ENCODE assay signal across 28 cellular contexts in genomic region chr12:19515179-19515578, GRCh38.
DNase-seq lines count a peak whose midpoint lies in the region; ATAC-seq, FAIRE-seq and TF ChIP-seq lines count a peak whose summit lies in the region.
"Had no signal": no experiment of that assay in that cellular context is flagged by ENCODE, and none has a peak within 500 bp of the region (broad histone marks: within the 10 kb centered on the region; RNA-seq: fewer than 3 reads in every experiment).

No MANE protein-coding gene starts in this region.

- BruUV-seq in IMR-90 (replicated peaks; lab: Mats Ljungman, UMichigan), result no TSS peak
- BruUV-seq in OCI-LY7 (replicated peaks; lab: Mats Ljungman, UMichigan), result no TSS peak

- no peaks in the 10 kb centered on the region for H3K9me3 ChIP-seq in IMR-90 (ENCODE audit: control insufficient read depth, insufficient read depth, low read length)
- no peaks in the 10 kb centered on the region for H3K9me3 ChIP-seq in OCI-LY7 (ENCODE audit: low read length)
- H3K9me3 ChIP-seq: Peyer's patch, SJCRH30, thoracic aorta had no signal

- WGBS in IMR-90 (ENCODE audit: extremely low coverage in 2 of 2, insufficient read length in 1 of 2), 2 experiments, result no CpG with 5 or more reads among the region's 5 CpGs

- dilution Hi-C loops in IMR-90 (cut with HindIII; ENCODE audit: low sequenced_read_pairs, unreplicated experiment), result no loop called here

- no peak overlapping the region for H2BK20ac ChIP-seq in IMR-90 (ENCODE audit: low read depth, low read length)

- ATAC-seq in GM23338 (peak; percentile 64), IMR-90 (ENCODE audit: low read depth) (no peak), HG02884 (IDR thresholded peaks at IDR 0.05; ENCODE audit: unreplicated experiment) (no peak), Right ventricle myocardium inferior (no peak)
- ATAC-seq: esophagus mucosa had no signal

- H3K9me2 ChIP-seq in GM23338 (ENCODE audit: insufficient read depth) (no peaks in the 10 kb centered on the region), OCI-LY7 (ENCODE audit: insufficient read depth, low read length) (no peaks in the 10 kb centered on the region)

- no peak overlapping the region for H2BK15ac ChIP-seq in IMR-90 (ENCODE audit: low read depth, low read length)

- H3K27me3 Mint-ChIP-seq in GM23338 (ENCODE audit: insufficient read depth, low read depth, poor library complexity), result peaks cover 5% of the 10 kb centered on the region
- no peaks in the 10 kb centered on the region for H3K27me3 Mint-ChIP-seq in mesothelial cell of epicardium (ENCODE audit: low read depth)
- H3K27me3 Mint-ChIP-seq: CD4-positive, alpha-beta T cell; central memory CD8-positive, alpha-beta T cell had no signal

- H3K4me2 ChIP-seq in GM23338 (peak overlapping the region; percentile 3), IMR-90 (ENCODE audit: low read depth, low read length) (no peak overlapping the region), OCI-LY7 (ENCODE audit: low read length) (no peak overlapping the region)

- H3K79me2 ChIP-seq in GM23338 (replicated peaks; ENCODE audit: insufficient read depth), result peaks cover 29% of the 10 kb centered on the region
- H3K79me2 ChIP-seq in OCI-LY7 (ENCODE audit: insufficient read depth, low read depth, low read length), result peaks cover 7% of the 10 kb centered on the region

- in situ Hi-C loops in IMR-90 (cut with MboI; ENCODE audit: low sequenced_read_pairs), result no loop called here

- H3K4me1 Mint-ChIP-seq in GM23338, result peaks cover 32% of the 10 kb centered on the region
- H3K4me1 Mint-ChIP-seq in mesothelial cell of epicardium, result peaks cover 15% of the 10 kb centered on the region

- no peak for TF ChIP-seq POLR2A in IMR-90 (IDR thresholded peaks at IDR 0.05; ENCODE audit: low read depth, low read length)

- H3K4me3 Mint-ChIP-seq in GM23338 (no peak overlapping the region), mesothelial cell of epicardium (no peak overlapping the region)
- H3K4me3 Mint-ChIP-seq: CD4-positive, alpha-beta T cell; central memory CD8-positive, alpha-beta T cell had no signal

- H3K27ac Mint-ChIP-seq in GM23338 (peak overlapping the region; percentile 93), mesothelial cell of epicardium (peak overlapping the region; percentile 67)
- H3K27ac Mint-ChIP-seq: CD4-positive, alpha-beta T cell had no signal

- no peak overlapping the region for H3K18ac ChIP-seq in IMR-90 (ENCODE audit: low read depth, low read length)

- H2AFZ ChIP-seq in GM23338, result no peak overlapping the region
- H2AFZ ChIP-seq in IMR-90 (replicated peaks; ENCODE audit: low read length, poor library complexity), result no peak overlapping the region
- H2AFZ ChIP-seq in OCI-LY7 (ENCODE audit: low read length), result no peak overlapping the region

- no peak overlapping the region for H2BK120ac ChIP-seq in IMR-90 (ENCODE audit: low read depth, low read length)

- no peak overlapping the region for H4K91ac ChIP-seq in IMR-90 (ENCODE audit: insufficient read depth, low read depth, low read length)

- no peak overlapping the region for H2BK5ac ChIP-seq in IMR-90 (ENCODE audit: low read depth, low read length, poor library complexity, severe bottlenecking)

- H3K4ac ChIP-seq in IMR-90 (ENCODE audit: low read depth, low read length), result no peak overlapping the region

- TF ChIP-seq RAD21 in IMR-90 (IDR thresholded peaks at IDR 0.05; ENCODE audit: low read length), result no peak

- H3K36me3 Mint-ChIP-seq in GM23338 (ENCODE audit: low read depth) (peaks cover 52% of the 10 kb centered on the region), mesothelial cell of epicardium (peaks cover 12% of the 10 kb centered on the region)

- H3K9ac ChIP-seq in IMR-90 (ENCODE audit: low read depth, low read length), result no peak overlapping the region

- POLR2A ChIA-PET in IMR-90 (lab: Charles Lee; ENCODE audit: unreplicated experiment), result no interaction called here
- POLR2A ChIA-PET in OCI-LY7 (lab: Charles Lee), result interaction anchor here (0.6 kb wide), 1 partner anchor 636 kb away, joined by 3 read pairs; no protein-coding TSS in a partner anchor

- no peak overlapping the region for H3K23ac ChIP-seq in IMR-90 (ENCODE audit: low read depth, low read length)

- DNase-seq in GM23338 (ENCODE audit: low spot score) (peak; percentile 39), IMR-90 (no peak), mesothelial cell of epicardium (ENCODE audit: low spot score in 2 of 2, unreplicated experiment in 2 of 2) (no peak), OCI-LY7 (ENCODE audit: low spot score) (no peak), Right ventricle myocardium inferior (ENCODE audit: missing footprints) (no peak)
- DNase-seq: activated CD8-positive, alpha-beta memory T cell treated with anti-CD3 and anti-CD28 coated beads, Interleukin-2, amount 50 U/mL, for 48 hours; anterior cingulate cortex; CD4-positive, alpha-beta T cell; GDM1; HCEC 1CT; hippocampal formation; Kasumi-1; mammary epithelial cell; NCI-H1092; NCI-H2081; NCI-H510A; occipital lobe; Peyer's patch; SJCRH30; stimulated activated CD4-positive, alpha-beta T cell treated with anti-CD3 and anti-CD28 coated beads, Interleukin-2, amount 100 ng/mL, for 48 hours; stimulated activated naive CD4-positive, alpha-beta T cell had no signal

- no peak overlapping the region for H2AK9ac ChIP-seq in IMR-90 (replicated peaks; ENCODE audit: low read depth, low read length, poor library complexity)

- H3K56ac ChIP-seq in IMR-90 (ENCODE audit: extremely low read depth, insufficient read depth, low read length), result no peak overlapping the region

- CTCF ChIA-PET in IMR-90 (lab: Yijun Ruan, JAX) (no interaction called here), OCI-LY7 (lab: Charles Lee; ENCODE audit: unreplicated experiment) (no interaction called here)

- H3K9me3 Mint-ChIP-seq in GM23338, result no peaks in the 10 kb centered on the region
- no peaks in the 10 kb centered on the region for H3K9me3 Mint-ChIP-seq in mesothelial cell of epicardium
- H3K9me3 Mint-ChIP-seq: CD4-positive, alpha-beta T cell; central memory CD8-positive, alpha-beta T cell had no signal

- H3K79me1 ChIP-seq in IMR-90 (ENCODE audit: low read depth in 1 of 2, low read length in 2 of 2), result peaks cover 30 to 31% of the 10 kb centered on the region in 2 experiments

- no peak overlapping the region for H2AK5ac ChIP-seq in IMR-90 (ENCODE audit: low read depth, low read length)

- TF ChIP-seq CTCF in GM23338 (conservative IDR thresholded peaks at IDR 0.05; ENCODE audit: low read depth in 2 of 2), result no peak
- no peak for TF ChIP-seq CTCF in IMR-90 (conservative IDR thresholded peaks at IDR 0.05; ENCODE audit: low read depth, low read length)
- no peak for TF ChIP-seq CTCF in mesothelial cell of epicardium (IDR thresholded peaks at IDR 0.05; ENCODE audit: unreplicated experiment)
- no peak for TF ChIP-seq CTCF in OCI-LY7 (conservative IDR thresholded peaks at IDR 0.05; ENCODE audit: low read length)

- H3K36me3 ChIP-seq in GM23338 (ENCODE audit: insufficient read depth), result no peaks in the 10 kb centered on the region; the same call in 1 of the 2 replicates
- peaks cover 16% of the 10 kb centered on the region for H3K36me3 ChIP-seq in IMR-90 (ENCODE audit: control insufficient read depth, insufficient read depth, low read length)
- H3K36me3 ChIP-seq in OCI-LY7 (ENCODE audit: insufficient read depth, low read length), result peaks cover 91% of the 10 kb centered on the region

- H3K4me3 ChIP-seq in GM23338, result no peak overlapping the region
- no peak overlapping the region for H3K4me3 ChIP-seq in IMR-90 (ENCODE audit: insufficient read depth, low read depth, low read length)
- H3K4me3 ChIP-seq in OCI-LY7 (ENCODE audit: low read depth, low read length, poor library complexity, severe bottlenecking), result no peak overlapping the region
- H3K4me3 ChIP-seq: Peyer's patch, SJCRH30, skin epidermis, thoracic aorta had no signal

- H3K4me1 ChIP-seq in GM23338 (ENCODE audit: insufficient read depth), result peaks cover 34% of the 10 kb centered on the region
- H3K4me1 ChIP-seq in IMR-90 (ENCODE audit: control insufficient read depth, insufficient read depth, low read length), result peaks cover 5% of the 10 kb centered on the region; the same call in 1 of the 2 replicates
- no peaks in the 10 kb centered on the region for H3K4me1 ChIP-seq in OCI-LY7 (ENCODE audit: insufficient read depth, low read length, poor library complexity, severe bottlenecking)
- H3K4me1 ChIP-seq: Peyer's patch, SJCRH30 had no signal

- no peak overlapping the region for H4K8ac ChIP-seq in IMR-90 (ENCODE audit: low read depth in 2 of 2, low read length in 2 of 2)

- H3K9me1 ChIP-seq in IMR-90 (ENCODE audit: insufficient read depth, low read length), result peaks cover 7% of the 10 kb centered on the region

- intact Hi-C loops in IMR-90 (cut with micrococcal nuclease) (no loop called here), OCI-LY7 (cut with micrococcal nuclease; ENCODE audit: unreplicated experiment) (no loop called here), Right ventricle myocardium inferior (cut with DNase I) (no loop called here)

- 0 out of 2 replicates have a peak overlapping the region, but pooled peaks have one; percentile 40 for H3K14ac ChIP-seq in IMR-90 (replicated peaks; ENCODE audit: low read depth, low read length)

- H4K20me1 ChIP-seq in GM23338 (replicated peaks; ENCODE audit: insufficient read depth), result 0 out of 2 replicates have a peak, but pooled peaks cover 6% of the 10 kb centered on the region
- no peaks in the 10 kb centered on the region for H4K20me1 ChIP-seq in IMR-90 (ENCODE audit: insufficient read depth, low read length)
- H4K20me1 ChIP-seq in OCI-LY7 (ENCODE audit: insufficient read depth, low read length), result no peaks in the 10 kb centered on the region

- no peak overlapping the region for H4K5ac ChIP-seq in IMR-90 (ENCODE audit: low read depth, low read length)

- H3K27ac ChIP-seq in GM23338 (ENCODE audit: low read depth) (peak overlapping the region; percentile 11), IMR-90 (ENCODE audit: insufficient read depth, low read length) (peak overlapping the region; percentile 32; the same call in 1 of the 2 replicates), OCI-LY7 (ENCODE audit: low read depth, low read length, poor library complexity, severe bottlenecking) (no peak overlapping the region)
- H3K27ac ChIP-seq: Peyer's patch, SJCRH30, skin epidermis, thoracic aorta had no signal

- peak; percentile 51 for FAIRE-seq in endometrium (lab: Jason Lieb, UNC)
- FAIRE-seq: frontal cortex had no signal

- H3F3A ChIP-seq in GM23338 (replicated peaks; ENCODE audit: low read depth), result no peaks in the 10 kb centered on the region

- H3K27me3 ChIP-seq in GM23338 (ENCODE audit: insufficient read depth), result no peaks in the 10 kb centered on the region
- no peaks in the 10 kb centered on the region for H3K27me3 ChIP-seq in IMR-90 (ENCODE audit: control insufficient read depth, insufficient read depth, low read length)
- H3K27me3 ChIP-seq: Peyer's patch, SJCRH30 had no signal

TF ChIP-seq in GM23338, 12 proteins besides CTCF, POLR2A, EP300 and RAD21:
- peak; percentile 44; the same call in 1 of the 2 replicates for TF ChIP-seq CREB1 (CRISPR knock-in tag; IDR thresholded peaks at IDR 0.05; ENCODE audit: low read depth)
- no peak for TF ChIP-seq NANOG (IDR thresholded peaks at IDR 0.05; ENCODE audit: borderline replicate concordance)
TF ChIP-seq in GM23338: peak in this region for 1.

TF ChIP-seq in IMR-90, 13 proteins besides CTCF, POLR2A, EP300 and RAD21 (continues in another document):
- TF ChIP-seq RFX5 (IDR thresholded peaks at IDR 0.05; ENCODE audit: low read depth, low read length), result no peak
